9 cellular contexts compared by ENCODE assay signal in genomic region chr19:23709347-23709746, GRCh38.
"Had no signal": no experiment of that assay in that cellular context is flagged by ENCODE, and none has a peak within 500 bp of the region (broad histone marks: within the 10 kb centered on the region; RNA-seq: fewer than 3 reads in every experiment).

No MANE protein-coding gene starts in this region.

- DNase-seq: GM23248, GOT3, H7, H9, HCEC 1CT, HFFc6 had no signal

- H3K4me1 ChIP-seq: HAP-1 had no signal

- H3K27ac ChIP-seq: GM23248 had no signal

- H3K4me3 ChIP-seq: GM23248, GM23338, HAP-1 had no signal

- H3K4me2 ChIP-seq: GM23338 had no signal

- ATAC-seq: GM23338, HCT116 had no signal

- H3K9ac ChIP-seq: GM23248 had no signal

- H3K36me3 ChIP-seq: HAP-1 had no signal

- H2AFZ ChIP-seq: GM23248, GM23338 had no signal

- H3K9me3 ChIP-seq: HAP-1 had no signal
